1 cellular context compared by ENCODE assay signal in genomic region chr5:73950441-73950873, GRCh38.
TF ChIP-seq lines count a peak whose summit lies in the region.

No MANE protein-coding gene starts in this region.

TF ChIP-seq in HEK293, 187 proteins besides CTCF, POLR2A, EP300 and RAD21 (continued from another document):
- TF ChIP-seq ZNF660 (tag by site-specific recombination; IDR thresholded peaks at IDR 0.05) (no peak), ZNF169 (tag by site-specific recombination; IDR thresholded peaks at IDR 0.05) (no peak), ZNF24 (tag by site-specific recombination; IDR thresholded peaks at IDR 0.05) (0 out of 2 replicates have a peak, but pooled peaks have one; percentile 42), GLI4 (tag by site-specific recombination; IDR thresholded peaks at IDR 0.05) (no peak), SALL2 (tag by site-specific recombination; IDR thresholded peaks at IDR 0.05; ENCODE audit: borderline replicate concordance) (no peak), KLF8 (tag by site-specific recombination; IDR thresholded peaks at IDR 0.05) (peak; percentile 34; the same call in 1 of the 2 replicates), SCRT2 (tag by site-specific recombination; IDR thresholded peaks at IDR 0.05) (peak; percentile 80), ZNF837 (tag by site-specific recombination; IDR thresholded peaks at IDR 0.05) (no peak), ZNF335 (tag by site-specific recombination; conservative IDR thresholded peaks at IDR 0.05) (0 out of 2 replicates have a peak, but pooled peaks have one; percentile 27)
- TF ChIP-seq, protein P1, sequence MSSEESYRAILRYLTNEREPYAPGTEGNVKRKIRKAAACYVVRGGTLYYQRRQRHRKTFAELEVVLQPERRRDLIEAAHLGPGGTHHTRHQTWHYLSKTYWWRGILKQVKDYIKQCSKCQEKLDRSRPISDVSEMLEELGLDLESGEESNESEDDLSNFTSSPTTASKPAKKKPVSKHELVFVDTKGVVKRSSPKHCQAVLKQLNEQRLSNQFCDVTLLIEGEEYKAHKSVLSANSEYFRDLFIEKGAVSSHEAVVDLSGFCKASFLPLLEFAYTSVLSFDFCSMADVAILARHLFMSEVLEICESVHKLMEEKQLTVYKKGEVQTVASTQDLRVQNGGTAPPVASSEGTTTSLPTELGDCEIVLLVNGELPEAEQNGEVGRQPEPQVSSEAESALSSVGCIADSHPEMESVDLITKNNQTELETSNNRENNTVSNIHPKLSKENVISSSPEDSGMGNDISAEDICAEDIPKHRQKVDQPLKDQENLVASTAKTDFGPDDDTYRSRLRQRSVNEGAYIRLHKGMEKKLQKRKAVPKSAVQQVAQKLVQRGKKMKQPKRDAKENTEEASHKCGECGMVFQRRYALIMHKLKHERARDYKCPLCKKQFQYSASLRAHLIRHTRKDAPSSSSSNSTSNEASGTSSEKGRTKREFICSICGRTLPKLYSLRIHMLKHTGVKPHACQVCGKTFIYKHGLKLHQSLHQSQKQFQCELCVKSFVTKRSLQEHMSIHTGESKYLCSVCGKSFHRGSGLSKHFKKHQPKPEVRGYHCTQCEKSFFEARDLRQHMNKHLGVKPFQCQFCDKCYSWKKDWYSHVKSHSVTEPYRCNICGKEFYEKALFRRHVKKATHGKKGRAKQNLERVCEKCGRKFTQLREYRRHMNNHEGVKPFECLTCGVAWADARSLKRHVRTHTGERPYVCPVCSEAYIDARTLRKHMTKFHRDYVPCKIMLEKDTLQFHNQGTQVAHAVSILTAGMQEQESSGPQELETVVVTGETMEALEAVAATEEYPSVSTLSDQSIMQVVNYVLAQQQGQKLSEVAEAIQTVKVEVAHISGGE (tag by site-specific recombination; conservative IDR thresholded peaks at IDR 0.05; ENCODE audit: low read depth): no peak
